ENCODE assay signal across 27 cellular contexts in genomic region chr12:30166416-30166815, GRCh38.
"Had no signal": no experiment of that assay in that cellular context is flagged by ENCODE, and none has a peak within 500 bp of the region (broad histone marks: within the 10 kb centered on the region; RNA-seq: fewer than 3 reads in every experiment).

No MANE protein-coding gene starts in this region.

- H3K4me2 ChIP-seq: hepatocyte had no signal

- H3K27ac ChIP-seq: colonic mucosa, gastrocnemius medialis, hepatocyte, left ventricle myocardium inferior, right lobe of liver, skin epidermis, thoracic aorta, VCaP had no signal

- H3K27me3 ChIP-seq: colonic mucosa, right lobe of liver had no signal

- H3K36me3 ChIP-seq: colonic mucosa, gastrocnemius medialis, left ventricle myocardium inferior, right lobe of liver, thoracic aorta had no signal

- H3K4me1 ChIP-seq: colonic mucosa, gastrocnemius medialis, right lobe of liver had no signal

- DNase-seq: activated CD4-positive, alpha-beta T cell treated with anti-CD3 and anti-CD28 coated beads for 48 hours; activated CD4-positive, alpha-beta T cell treated with anti-CD3 and anti-CD28 coated beads, Interleukin-2, amount 50 U/mL, for 48 hours; activated CD8-positive, alpha-beta memory T cell treated with anti-CD3 and anti-CD28 coated beads for 24 hours; activated effector memory CD4-positive, alpha-beta T cell treated with anti-CD3 and anti-CD28 coated beads, Interleukin-2, amount 50 U/mL, for 16 hours; activated naive CD4-positive, alpha-beta T cell treated with anti-CD3 and anti-CD28 coated beads, Interleukin-2, amount 10 ng/mL, durations not matched to agents 7 days and 5 days; activated naive CD8-positive, alpha-beta T cell treated with anti-CD3 and anti-CD28 coated beads, Interleukin-2, amount 10 ng/mL, durations not matched to agents 7 days and 5 days; amygdala; colonic mucosa; effector memory CD4-positive, alpha-beta T cell; gastrocnemius medialis; glutamatergic neuron; islet precursor cell; left ventricle myocardium inferior; mucosa of descending colon; right lobe of liver; stimulated activated CD4-positive, alpha-beta T cell treated with anti-CD3 and anti-CD28 coated beads, Interleukin-12 subunit alpha, Interleukin-12 subunit beta, amount 100 ng/mL, for 4 hours; stimulated activated CD4-positive, alpha-beta T cell treated with anti-CD3 and anti-CD28 coated beads, Interleukin-4, amount 100 ng/mL, for 1 hour; stimulated activated naive CD8-positive, alpha-beta T cell treated with anti-CD3 and anti-CD28 coated beads, Interleukin-15, Interleukin-2, amounts not matched to agents 100 U/mL and 50 U/mL, for 24 hours; T-helper 1 cell had no signal

- H3K9me3 ChIP-seq: colonic mucosa, gastrocnemius medialis, mucosa of descending colon, right lobe of liver, thoracic aorta had no signal

- H3K4me3 Mint-ChIP-seq: activated naive CD4-positive, alpha-beta T cell treated with anti-CD3 and anti-CD28 coated beads, Interleukin-2, amount 10 ng/mL, durations not matched to agents 7 days and 5 days; activated naive CD8-positive, alpha-beta T cell treated with anti-CD3 and anti-CD28 coated beads, Interleukin-2, amount 10 ng/mL, durations not matched to agents 7 days and 5 days; activated T-helper 1 cell treated with anti-CD3 and anti-CD28 coated beads, Interleukin-12 subunit alpha, Interleukin-12 subunit beta, Interleukin-2, Interleukin-4 antibody, amounts not matched to agents 30 ng/mL and 10 ng/mL and 1 ng/mL, durations not matched to agents 14 hours and 24 hours and 36 hours; natural killer cell treated with Interleukin-12 subunit alpha and Interleukin-12 subunit beta and Interleukin-15 and Interleukin-18, amount 100 ng/mL, for 72 hours; T-helper 2 cell treated with Interferon-gamma antibody and Interleukin-4, amounts not matched to agents 5 μg/mL and 100 μg/mL, for 36 hours had no signal

- H2AFZ ChIP-seq: hepatocyte had no signal

- H3K4me1 Mint-ChIP-seq: activated naive CD4-positive, alpha-beta T cell treated with anti-CD3 and anti-CD28 coated beads, Interleukin-2, amount 10 ng/mL, durations not matched to agents 7 days and 5 days; activated naive CD8-positive, alpha-beta T cell treated with anti-CD3 and anti-CD28 coated beads, Interleukin-2, amount 10 ng/mL, durations not matched to agents 7 days and 5 days had no signal

- ATAC-seq: gastrocnemius medialis; mucosa of descending colon; natural killer cell treated with Interleukin-12 subunit alpha and Interleukin-12 subunit beta and Interleukin-15 and Interleukin-18, amount 100 ng/mL, for 72 hours; right lobe of liver; stimulated activated naive CD8-positive, alpha-beta T cell treated with anti-CD3 and anti-CD28 coated beads, Interleukin-15, Interleukin-2, amounts not matched to agents 100 U/mL and 50 U/mL, for 24 hours had no signal

- H3K27ac Mint-ChIP-seq: activated naive CD4-positive, alpha-beta T cell treated with anti-CD3 and anti-CD28 coated beads, Interleukin-2, amount 10 ng/mL, durations not matched to agents 7 days and 5 days; activated naive CD8-positive, alpha-beta T cell treated with anti-CD3 and anti-CD28 coated beads, Interleukin-2, amount 10 ng/mL, durations not matched to agents 7 days and 5 days; activated T-helper 1 cell treated with anti-CD3 and anti-CD28 coated beads, Interleukin-12 subunit alpha, Interleukin-12 subunit beta, Interleukin-2, Interleukin-4 antibody, amounts not matched to agents 30 ng/mL and 10 ng/mL and 1 ng/mL, durations not matched to agents 14 hours and 24 hours and 36 hours; natural killer cell treated with Interleukin-12 subunit alpha and Interleukin-12 subunit beta and Interleukin-15 and Interleukin-18, amount 100 ng/mL, for 72 hours; T-helper 2 cell treated with Interferon-gamma antibody and Interleukin-4, amounts not matched to agents 5 μg/mL and 100 μg/mL, for 36 hours had no signal

- H3K79me2 ChIP-seq: hepatocyte had no signal

- H3K9me3 Mint-ChIP-seq: activated naive CD4-positive, alpha-beta T cell treated with anti-CD3 and anti-CD28 coated beads, Interleukin-2, amount 10 ng/mL, durations not matched to agents 7 days and 5 days; activated naive CD8-positive, alpha-beta T cell treated with anti-CD3 and anti-CD28 coated beads, Interleukin-2, amount 10 ng/mL, durations not matched to agents 7 days and 5 days; activated T-helper 1 cell treated with anti-CD3 and anti-CD28 coated beads, Interleukin-12 subunit alpha, Interleukin-12 subunit beta, Interleukin-2, Interleukin-4 antibody, amounts not matched to agents 30 ng/mL and 10 ng/mL and 1 ng/mL, durations not matched to agents 14 hours and 24 hours and 36 hours; natural killer cell treated with Interleukin-12 subunit alpha and Interleukin-12 subunit beta and Interleukin-15 and Interleukin-18, amount 100 ng/mL, for 72 hours; T-helper 2 cell treated with Interferon-gamma antibody and Interleukin-4, amounts not matched to agents 5 μg/mL and 100 μg/mL, for 36 hours had no signal

- H3K36me3 Mint-ChIP-seq: activated naive CD4-positive, alpha-beta T cell treated with anti-CD3 and anti-CD28 coated beads, Interleukin-2, amount 10 ng/mL, durations not matched to agents 7 days and 5 days; activated naive CD8-positive, alpha-beta T cell treated with anti-CD3 and anti-CD28 coated beads, Interleukin-2, amount 10 ng/mL, durations not matched to agents 7 days and 5 days; natural killer cell treated with Interleukin-12 subunit alpha and Interleukin-12 subunit beta and Interleukin-15 and Interleukin-18, amount 100 ng/mL, for 72 hours had no signal

- H3K4me3 ChIP-seq: colonic mucosa, gastrocnemius medialis, hepatocyte, left ventricle myocardium inferior, lung, mucosa of descending colon, right lobe of liver, skin epidermis, thoracic aorta had no signal
